In genomic region chr9:106962615-106963363, GRCh38 we compare ENCODE assay signal across 13 cellular contexts.
DNase-seq lines count a peak whose midpoint lies in the region; ATAC-seq and TF ChIP-seq lines count a peak whose summit lies in the region.
"Had no signal": no experiment of that assay in that cellular context is flagged by ENCODE, and none has a peak within 500 bp of the region (broad histone marks: within the 10 kb centered on the region; RNA-seq: fewer than 3 reads in every experiment).

No MANE protein-coding gene starts in this region.

- H3K36me3 ChIP-seq in aorta (ENCODE audit: control insufficient read depth in 1 of 2, insufficient read depth in 2 of 2, low read length in 1 of 2) = peaks cover 0 to 3% of the 10 kb centered on the region in 2 donors

- DNase-seq in RPMI7951 (ENCODE audit: low read depth) (peak; percentile 12), dermis blood vessel endothelial cell (peak; percentile 99), right cardiac atrium (peak in 1 of 3 donors; percentile 23), pulmonary artery endothelial cell (ENCODE audit: low read depth, low spot score) (peak; percentile 96), aorta (no peak), foreskin fibroblast (no peak), NK-92 (lab: John Stamatoyannopoulos, UW; ENCODE audit: unreplicated experiment) (no peak)
- DNase-seq: islet precursor cell; naive thymus-derived CD8-positive, alpha-beta T cell; NK-92 treated with Interleukin-12 subunit alpha and Interleukin-12 subunit beta, amount 100 ng/mL, for 24 hours; SIG-M5; T1000 had no signal

- ATAC-seq in right cardiac atrium (peak; percentile 83 to 97), aorta (ENCODE audit: low FRiP score) (no peak), HG03520 (IDR thresholded peaks at IDR 0.05; ENCODE audit: unreplicated experiment) (no peak)
- ATAC-seq: naive thymus-derived CD8-positive, alpha-beta T cell had no signal

- no peak overlapping the region for H3K27ac ChIP-seq in right cardiac atrium (ENCODE audit: low read length)
- no peak overlapping the region for H3K27ac ChIP-seq in aorta (ENCODE audit: low read depth in 1 of 2, low read length in 2 of 2)

- H3K4me1 ChIP-seq in right cardiac atrium (ENCODE audit: control insufficient read depth, insufficient read depth, low read length) (peaks cover 4% of the 10 kb centered on the region), aorta (ENCODE audit: control insufficient read depth in 1 of 2, insufficient read depth in 2 of 2, low read length in 2 of 2) (no peaks in the 10 kb centered on the region)

- H3K27me3 ChIP-seq in right cardiac atrium (ENCODE audit: control insufficient read depth, insufficient read depth) (no peaks in the 10 kb centered on the region), aorta (ENCODE audit: control insufficient read depth in 1 of 2, insufficient read depth in 2 of 2, low read length in 1 of 2) (no peaks in the 10 kb centered on the region)

- H3K9me3 ChIP-seq in right cardiac atrium (ENCODE audit: control insufficient read depth, low read length) (no peaks in the 10 kb centered on the region), aorta (ENCODE audit: control insufficient read depth, low read length) (no peaks in the 10 kb centered on the region)

- H3K4me3 ChIP-seq in right cardiac atrium (ENCODE audit: low read length) (no peak overlapping the region), aorta (ENCODE audit: low read length in 2 of 2) (no peak overlapping the region), foreskin fibroblast (ENCODE audit: low read depth in 1 of 2, low read length in 2 of 2) (no peak overlapping the region)

- intact Hi-C loops in right cardiac atrium (cut with DNase I) (no loop called here), aorta (cut with DNase I) (no loop called here)

- 42% methylated on average over 8 of the region's 8 CpGs for WGBS in right cardiac atrium
- 71 to 76% methylated on average over 8 of the region's 8 CpGs for WGBS in aorta, 2 donors

- no peak for TF ChIP-seq CTCF in foreskin fibroblast (IDR thresholded peaks at IDR 0.05; ENCODE audit: low read depth, low read length)

Comparison
In these comparisons a context has a peak if more than half of its experiments do, and no peak if none do; other contexts are left out.
1. DNase-seq: peak in RPMI7951 (single experiment), dermis blood vessel endothelial cell (single experiment) and pulmonary artery endothelial cell (single experiment); none in aorta (0 of 2), foreskin fibroblast (0 of 2) and NK-92 (single experiment).
2. ATAC-seq: peak in right cardiac atrium (2 of 2); none in aorta (single experiment) and HG03520 (single experiment).